14 cellular contexts compared by ENCODE assay signal in the genomic region with DNA sequence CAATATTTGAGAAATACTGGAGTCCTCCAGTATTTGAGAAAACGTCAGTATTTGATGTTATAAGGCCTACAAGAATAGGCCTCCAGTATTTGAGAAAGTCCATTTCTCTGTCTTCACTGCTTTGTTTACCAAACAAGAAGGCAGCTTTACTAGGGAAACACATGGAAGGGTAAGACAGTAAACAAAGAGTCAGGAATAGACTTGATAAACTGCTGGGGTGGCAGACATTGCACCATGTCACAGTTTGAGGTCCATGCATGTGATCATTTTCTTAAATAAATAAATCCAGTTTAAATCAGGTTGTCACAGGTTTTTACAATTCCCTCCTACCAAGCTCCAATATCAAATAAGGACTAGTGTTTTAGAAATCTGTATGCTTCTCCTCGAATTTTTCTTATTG.
"Had no signal": no experiment of that assay in that cellular context is flagged by ENCODE, and none has a peak within 500 bp of the region (broad histone marks: within the 10 kb centered on the region; RNA-seq: fewer than 3 reads in every experiment).

No MANE protein-coding gene starts in this region.

- H3K27me3 ChIP-seq: heart left ventricle had no signal

- H3K27me3 Mint-ChIP-seq: naive thymus-derived CD8-positive, alpha-beta T cell had no signal

- H3K36me3 Mint-ChIP-seq: naive thymus-derived CD8-positive, alpha-beta T cell had no signal

- DNase-seq: effector CD4-positive, alpha-beta T cell; heart left ventricle; hypothalamus; kidney glomerular epithelial cell; mammary epithelial cell; mucosa of descending colon; naive thymus-derived CD8-positive, alpha-beta T cell; posterior cingulate gyrus; right cardiac atrium; small intestine; stimulated activated CD4-positive, alpha-beta T cell treated with anti-CD3 and anti-CD28 coated beads, Interleukin-12 subunit alpha, Interleukin-12 subunit beta, amount 100 ng/mL, for 4 hours; stimulated activated naive CD4-positive, alpha-beta T cell treated with Interleukin-2 at 50 U/mL for 16 hours; trophoblast cell had no signal

- H3K27ac ChIP-seq: coronary artery, heart left ventricle had no signal

- H3K4me3 Mint-ChIP-seq: naive thymus-derived CD8-positive, alpha-beta T cell had no signal

- H3K4me3 ChIP-seq: coronary artery, heart left ventricle, mucosa of descending colon had no signal

- H3K27ac Mint-ChIP-seq: naive thymus-derived CD8-positive, alpha-beta T cell had no signal

- H3K4me1 ChIP-seq: heart left ventricle had no signal

- H3K9me3 ChIP-seq: heart left ventricle had no signal

- H3K36me3 ChIP-seq: heart left ventricle had no signal

- H3K4me1 Mint-ChIP-seq: naive thymus-derived CD8-positive, alpha-beta T cell had no signal
